27 cellular contexts compared by ENCODE assay signal in the genomic region with DNA sequence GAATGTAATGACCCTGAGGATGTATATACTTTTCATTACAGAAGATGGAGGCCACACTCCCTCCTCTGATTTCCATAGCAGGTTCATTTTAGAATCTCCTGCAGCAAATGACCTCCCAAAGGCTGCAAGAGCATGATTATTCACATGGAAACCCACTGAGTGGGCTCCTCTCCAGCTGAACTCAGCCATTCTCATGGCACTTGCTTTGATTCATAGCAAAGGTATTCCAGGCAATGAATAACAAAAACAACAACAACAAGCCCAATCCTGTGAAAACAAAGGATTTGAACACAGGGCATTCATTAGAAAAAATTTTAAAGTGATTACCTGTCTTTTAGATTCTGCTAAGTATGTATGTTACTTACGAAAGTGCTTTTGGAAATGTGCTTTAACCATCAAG.
A peak's percentile ranks its signal among the peaks of the same experiment; 100 is the strongest.
DNase-seq lines count a peak whose midpoint lies in the region; ATAC-seq, FAIRE-seq and TF ChIP-seq lines count a peak whose summit lies in the region.
"Had no signal": no experiment of that assay in that cellular context is flagged by ENCODE, and none has a peak within 500 bp of the region (broad histone marks: within the 10 kb centered on the region; RNA-seq: fewer than 3 reads in every experiment).

No MANE protein-coding gene starts in this region.

- peak in 1 of 2 experiments; percentile 87; a peak in 1 of 3 replicates for TF ChIP-seq EP300 in H1 (IDR thresholded peaks at IDR 0.05; ENCODE audit: borderline replicate concordance in 1 of 2, low read depth in 2 of 2, low read length in 2 of 2)

- CTCF ChIA-PET in H1 (lab: Charles Lee; ENCODE audit: partially characterized antibody): interaction anchor here (0.8 to 1.2 kb wide), 3 partner anchors 12 to 19 kb away, joined by 3 read pairs; no protein-coding TSS in a partner anchor

- 0% methylated on average over 1 of the region's 1 CpG; no CpG with 5 or more reads in 1 of the 2 experiments for WGBS in H1 (ENCODE audit: extremely low coverage in 1 of 2, insufficient coverage in 1 of 2, insufficient read length in 1 of 2, insufficient replicate concordance in 2 of 2, low coverage in 1 of 2, low lambda C conversion rate in 2 of 2, missing lambda C conversion rate in 1 of 2), 2 experiments

- ATAC-seq in HG02642 (IDR thresholded peaks at IDR 0.05; ENCODE audit: poor library complexity, unreplicated experiment) (no peak), GM18861 (IDR thresholded peaks at IDR 0.05; ENCODE audit: unreplicated experiment) (no peak)
- ATAC-seq: A549; activated CD4-positive, alpha-beta T cell treated with anti-CD3 and anti-CD28 coated beads for 36 hours; esophagus mucosa; psoas muscle had no signal

- H3K23me2 ChIP-seq in H1 (ENCODE audit: low read depth, low read length): no peaks in the 10 kb centered on the region

- H3K4me1 ChIP-seq in ES-I3 (ENCODE audit: insufficient read depth, low read length) (peaks cover 32% of the 10 kb centered on the region), H1 (replicated peaks in 1 of 4; ENCODE audit: control insufficient read depth in 3 of 4, insufficient read depth in 4 of 4, low read length in 3 of 4) (peaks cover 0 to 23% (median 8%) of the 10 kb centered on the region in 4 experiments; a peak in 6 of 7 replicates)
- H3K4me1 ChIP-seq: suprapubic skin, vagina had no signal

- H3K14ac ChIP-seq in H1 (ENCODE audit: insufficient read length): no peak overlapping the region

- H3K79me2 ChIP-seq in H1 (ENCODE audit: control insufficient read depth in 1 of 2, insufficient read depth in 2 of 2, low read length in 2 of 2): no peaks in the 10 kb centered on the region

- no peak for TF ChIP-seq RAD21 in H1 (IDR thresholded peaks at IDR 0.05 in 1 of 2, conservative IDR thresholded peaks at IDR 0.05 in 1 of 2; ENCODE audit: low read depth in 2 of 2, low read length in 2 of 2)

- H3K18ac ChIP-seq in H1 (ENCODE audit: extremely low read depth, low read length): peak overlapping the region; percentile 7

- H4K5ac ChIP-seq in H1 (ENCODE audit: insufficient read length, low read depth, low read length): peak overlapping the region; percentile 96

- H3K4ac ChIP-seq in H1 (replicated peaks; ENCODE audit: insufficient read length, low read depth, low read length): no peak overlapping the region

- H2BK120ac ChIP-seq in H1 (replicated peaks; ENCODE audit: low read depth, low read length): no peak overlapping the region

- H2BK15ac ChIP-seq in H1 (ENCODE audit: low read length): no peak overlapping the region

- 0 out of 2 replicates have a peak overlapping the region, but pooled peaks have one; percentile 28 for H2BK12ac ChIP-seq in H1 (ENCODE audit: low read depth, low read length)

- TF ChIP-seq POLR2A in H1 (IDR thresholded peaks at IDR 0.05; ENCODE audit: control extremely low read depth in 1 of 2, low read depth in 2 of 2, low read length in 2 of 2): no peak

- H2AK5ac ChIP-seq in H1 (ENCODE audit: low read depth, low read length): no peak overlapping the region

- peak overlapping the region; percentile 40; the same call in 1 of the 2 replicates for H3K27ac ChIP-seq in H1 (ENCODE audit: low read depth, low read length)
- H3K27ac ChIP-seq: A549; BLaER1 treated with 17β-estradiol and CSF1 and Interleukin-3, amounts not matched to agents 10 nM and 100 nM; cardiac muscle cell; dorsolateral prefrontal cortex; psoas muscle; suprapubic skin; vagina had no signal

- peak overlapping the region; percentile 72; the same call in 1 of the 2 replicates for H2BK20ac ChIP-seq in H1 (ENCODE audit: low read length)

- H4K8ac ChIP-seq in H1 (ENCODE audit: extremely low read depth, insufficient read depth, low read length): no peak overlapping the region

- no peaks in the 10 kb centered on the region for H3K9me3 ChIP-seq in ES-I3 (ENCODE audit: control insufficient read depth, insufficient read depth, low read length)
- H3K9me3 ChIP-seq in MG63: no peaks in the 10 kb centered on the region
- H3K9me3 ChIP-seq in H1 (ENCODE audit: insufficient read depth in 2 of 2, low read depth in 1 of 2, low read length in 1 of 2): no peaks in the 10 kb centered on the region
- H3K9me3 ChIP-seq: A549; BLaER1 treated with 17β-estradiol and CSF1 and Interleukin-3, amounts not matched to agents 10 nM and 100 nM; psoas muscle; SK-N-SH; suprapubic skin; vagina had no signal

- H3K4me3 ChIP-seq in MG63: no peak overlapping the region
- peak overlapping the region in 1 of 4 experiments; percentile 24; a peak in 1 of 8 replicates for H3K4me3 ChIP-seq in H1 (ENCODE audit: extremely low read depth in 1 of 4, insufficient read depth in 2 of 4, low read depth in 3 of 4, low read length in 4 of 4)
- H3K4me3 ChIP-seq: A549; BLaER1 treated with 17β-estradiol and CSF1 and Interleukin-3, amounts not matched to agents 10 nM and 100 nM; cardiac muscle cell; dorsolateral prefrontal cortex; psoas muscle; suprapubic skin; vagina had no signal

- H2AFZ ChIP-seq in H1 (ENCODE audit: low read length): no peak overlapping the region

- H3K27me3 ChIP-seq in MG63 (peaks cover 4% of the 10 kb centered on the region), H1 (replicated peaks in 1 of 4; ENCODE audit: control insufficient read depth in 3 of 4, extremely low read depth in 1 of 4, insufficient read depth in 3 of 4, low read length in 3 of 4) (no peaks in the 10 kb centered on the region)
- H3K27me3 ChIP-seq: BLaER1 treated with 17β-estradiol and CSF1 and Interleukin-3, amounts not matched to agents 10 nM and 100 nM; cardiac muscle cell; suprapubic skin; vagina had no signal

- POLR2A ChIA-PET in H1 (lab: Charles Lee; ENCODE audit: partially characterized antibody): interaction anchor here (1.4 to 2.1 kb wide), 2 partner anchors 13 to 74 kb away, joined by 4 to 8 read pairs; no protein-coding TSS in a partner anchor

- H3K9ac ChIP-seq in ES-I3 (ENCODE audit: low read depth, low read length): 0 out of 2 replicates have a peak overlapping the region, but pooled peaks have one; percentile 1
- no peak overlapping the region for H3K9ac ChIP-seq in H1 (replicated peaks in 1 of 4; ENCODE audit: extremely low read depth in 1 of 4, low read depth in 3 of 4, low read length in 3 of 4)
- H3K9ac ChIP-seq: BLaER1 treated with 17β-estradiol and CSF1 and Interleukin-3, amounts not matched to agents 10 nM and 100 nM; SK-N-SH had no signal

- H3K4me2 ChIP-seq in H1 (ENCODE audit: insufficient read depth in 1 of 2, low read depth in 2 of 2, low read length in 2 of 2): peak overlapping the region; percentile 14 to 52; a peak in 2 of 4 replicates
- H3K4me2 ChIP-seq: A549; BLaER1 treated with 17β-estradiol and CSF1 and Interleukin-3, amounts not matched to agents 10 nM and 100 nM; SK-N-SH had no signal

- peak; percentile 87 for FAIRE-seq in H1 (lab: Jason Lieb, UNC)
- FAIRE-seq: A549, D721Med, G401.6, keratinocyte had no signal

- H3K36me3 ChIP-seq in ES-I3 (ENCODE audit: insufficient read depth, low read length) (no peaks in the 10 kb centered on the region), MG63 (no peaks in the 10 kb centered on the region), H1 (ENCODE audit: control insufficient read depth in 2 of 4, insufficient read depth in 4 of 4, low read length in 3 of 4) (no peaks in the 10 kb centered on the region)
- H3K36me3 ChIP-seq: BLaER1 treated with 17β-estradiol and CSF1 and Interleukin-3, amounts not matched to agents 10 nM and 100 nM; cardiac muscle cell; suprapubic skin; vagina had no signal

- H4K20me1 ChIP-seq in H1 (replicated peaks in 1 of 2; ENCODE audit: control insufficient read depth in 1 of 2, insufficient read depth in 2 of 2, low read length in 2 of 2): no peaks in the 10 kb centered on the region
- H4K20me1 ChIP-seq: BLaER1 treated with 17β-estradiol and CSF1 and Interleukin-3, amounts not matched to agents 10 nM and 100 nM had no signal

- H3K23ac ChIP-seq in H1 (ENCODE audit: insufficient read length): no peak overlapping the region

- DNase-seq in MG63 (peak; percentile 28), H1 (ENCODE audit: low read depth in 1 of 2, low spot score in 2 of 2) (peak in 1 of 2 experiments; percentile 80), iPS-NIHi7 (ENCODE audit: extremely low spot score) (peak; percentile 61), cerebellar cortex (ENCODE audit: low spot score) (no peak)
- DNase-seq in effector CD4-positive, alpha-beta T cell: no peak
- DNase-seq: activated CD4-positive, alpha-beta T cell treated with anti-CD3 and anti-CD28 coated beads for 36 hours; activated naive CD8-positive, alpha-beta T cell treated with anti-CD3 and anti-CD28 coated beads for 36 hours; dorsolateral prefrontal cortex; glutamatergic neuron; NCI-H2029; NCI-H446 treated with DMSO at 0.1 percent for 48 hours; NK-92 treated with Interleukin-12 subunit alpha and Interleukin-12 subunit beta, amount 100 ng/mL, for 24 hours; psoas muscle; SK-N-SH; T1000 had no signal

- H3K79me1 ChIP-seq in H1 (ENCODE audit: low read depth, low read length): no peaks in the 10 kb centered on the region

- H3K56ac ChIP-seq in H1 (replicated peaks; ENCODE audit: insufficient read length, low read depth, low read length): no peak overlapping the region

- no peak for TF ChIP-seq CTCF in H1 (IDR thresholded peaks at IDR 0.05; ENCODE audit: control extremely low read depth in 1 of 3, insufficient read depth in 1 of 3, low read depth in 1 of 3, low read length in 3 of 3)

- H2BK5ac ChIP-seq in H1 (ENCODE audit: low read depth, low read length): no peak overlapping the region

- peak overlapping the region; percentile 3 for H4K91ac ChIP-seq in H1 (replicated peaks; ENCODE audit: insufficient read length, low read length)

TF ChIP-seq in H1, 55 proteins besides CTCF, POLR2A, EP300 and RAD21 (continues in another document):
- peak; percentile 88 for TF ChIP-seq JUN (IDR thresholded peaks at IDR 0.05; ENCODE audit: low read depth, low read length)
- TF ChIP-seq SP1 (IDR thresholded peaks at IDR 0.05; ENCODE audit: low read depth, low read length): peak; percentile 63; the same call in 1 of the 2 replicates
- TF ChIP-seq POU5F1 (IDR thresholded peaks at IDR 0.05; ENCODE audit: low read depth, low read length): peak; percentile 85; the same call in 1 of the 2 replicates
- peak; percentile 79 for TF ChIP-seq JUND (IDR thresholded peaks at IDR 0.05; ENCODE audit: low read length)
- TF ChIP-seq TEAD4 (IDR thresholded peaks at IDR 0.05; ENCODE audit: low read depth, low read length): peak; percentile 47; the same call in 1 of the 2 replicates
- peak; percentile 72; the same call in 1 of the 2 replicates for TF ChIP-seq YY1 (IDR thresholded peaks at IDR 0.05; ENCODE audit: low read depth, low read length)
- no peak for TF ChIP-seq SIN3A (conservative IDR thresholded peaks at IDR 0.05 in 1 of 2, IDR thresholded peaks at IDR 0.05 in 1 of 2; ENCODE audit: low read depth in 1 of 2, low read length in 2 of 2)
- TF ChIP-seq TCF12 (IDR thresholded peaks at IDR 0.05; ENCODE audit: low read depth, low read length): 0 out of 2 replicates have a peak, but pooled peaks have one; percentile 30

Comparison
In these comparisons a context has a peak if more than half of its experiments do, and no peak if none do; other contexts are left out.
1. DNase-seq: peak in MG63 (single experiment) and iPS-NIHi7 (single experiment); none in cerebellar cortex (single experiment) and effector CD4-positive, alpha-beta T cell (single experiment).